Comparison of ENCODE assay signal across 11 cellular contexts in the genomic region with DNA sequence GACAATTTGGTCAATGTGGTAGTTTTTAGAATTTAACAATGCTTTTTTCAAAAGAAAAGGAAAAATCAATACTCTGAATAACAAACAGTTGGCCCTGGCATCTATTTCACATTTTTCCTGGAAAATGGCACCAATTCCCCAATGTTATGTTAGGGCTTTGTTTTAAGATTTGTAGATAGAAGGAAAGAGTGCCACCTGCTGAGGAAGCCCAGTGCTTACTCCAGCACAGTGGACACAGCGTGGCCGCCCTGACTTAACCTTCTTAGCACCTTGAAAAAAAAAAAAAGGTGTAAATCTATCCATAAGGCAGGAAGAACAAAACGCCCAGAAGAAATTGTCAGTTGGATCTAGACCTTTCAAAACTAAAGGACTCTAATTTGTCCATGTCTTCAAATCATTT.
DNase-seq lines count a peak whose midpoint lies in the region; FAIRE-seq and TF ChIP-seq lines count a peak whose summit lies in the region.
"Had no signal": no experiment of that assay in that cellular context is flagged by ENCODE, and none has a peak within 500 bp of the region (broad histone marks: within the 10 kb centered on the region; RNA-seq: fewer than 3 reads in every experiment).

No MANE protein-coding gene starts in this region.

- no peak overlapping the region for H3K27ac Mint-ChIP-seq in neural progenitor cell
- H3K27ac Mint-ChIP-seq: T-cell had no signal

- FAIRE-seq in small intestine (lab: Jason Lieb, UNC): no peak

- H3K9me3 ChIP-seq in neural progenitor cell (ENCODE audit: low read depth) (no peaks in the 10 kb centered on the region), small intestine (ENCODE audit: control insufficient read depth, low read depth) (no peaks in the 10 kb centered on the region)
- H3K9me3 ChIP-seq: stomach had no signal

- no peaks in the 10 kb centered on the region for H3K4me1 Mint-ChIP-seq in neural progenitor cell
- H3K4me1 Mint-ChIP-seq: T-cell had no signal

- H2AFZ ChIP-seq in neural progenitor cell (replicated peaks): no peak overlapping the region

- no peaks in the 10 kb centered on the region for H3K27me3 Mint-ChIP-seq in neural progenitor cell (ENCODE audit: insufficient read depth, low read depth)
- H3K27me3 Mint-ChIP-seq: T-cell had no signal

- no peaks in the 10 kb centered on the region for H4K20me1 ChIP-seq in neural progenitor cell (ENCODE audit: low read depth)

- no peak overlapping the region for H3K27ac ChIP-seq in dorsolateral prefrontal cortex
- H3K27ac ChIP-seq in neural progenitor cell: no peak overlapping the region
- H3K27ac ChIP-seq in small intestine (ENCODE audit: low read depth in 1 of 2, low read length in 1 of 2): no peak overlapping the region
- H3K27ac ChIP-seq: stomach had no signal

- no peaks in the 10 kb centered on the region for H3K79me2 ChIP-seq in neural progenitor cell (ENCODE audit: low read depth)

- H3K4me3 ChIP-seq in dorsolateral prefrontal cortex: no peak overlapping the region
- no peak overlapping the region for H3K4me3 ChIP-seq in neural progenitor cell
- no peak overlapping the region for H3K4me3 ChIP-seq in small intestine (ENCODE audit: low read depth in 1 of 2, low read length in 2 of 2)
- H3K4me3 ChIP-seq: stomach had no signal

- no peak overlapping the region for H3K4me2 ChIP-seq in neural progenitor cell

- H3K36me3 Mint-ChIP-seq in neural progenitor cell: no peaks in the 10 kb centered on the region
- H3K36me3 Mint-ChIP-seq: T-cell had no signal

- intact Hi-C loops in dorsolateral prefrontal cortex (cut with DNase I): no loop called here

- 38 to 53% (median 38%) methylated on average over 3 of the region's 3 CpGs for WGBS in small intestine, 3 donors

- TF ChIP-seq CTCF in GM13977 (IDR thresholded peaks at IDR 0.05; ENCODE audit: extremely low read depth, insufficient read depth, missing control alignments) (peak; percentile 40), dorsolateral prefrontal cortex (IDR thresholded peaks at IDR 0.05 in 54 of 56, conservative IDR thresholded peaks at IDR 0.05 in 2 of 56; ENCODE audit: low read depth in 1 of 56, partially characterized antibody in 56 of 56) (peak in 41 of 56 donors; percentile 6 to 59 (median 33)), neural progenitor cell (IDR thresholded peaks at IDR 0.05) (peak; percentile 55)

- in situ Hi-C loops in GM13977 (cut with MboI; ENCODE audit: low pct_unique_long_range_greater_than_20kb, low sequenced_read_pairs, unreplicated experiment): no loop called here

- H3K4me3 Mint-ChIP-seq in neural progenitor cell: no peak overlapping the region
- H3K4me3 Mint-ChIP-seq: T-cell had no signal

- H3K9ac ChIP-seq in neural progenitor cell: no peak overlapping the region

- H3K27me3 ChIP-seq in dorsolateral prefrontal cortex (no peaks in the 10 kb centered on the region), neural progenitor cell (no peaks in the 10 kb centered on the region), small intestine (ENCODE audit: control insufficient read depth in 2 of 2, insufficient read depth in 2 of 2, low read length in 2 of 2) (no peaks in the 10 kb centered on the region)
- H3K27me3 ChIP-seq: stomach had no signal

- H3F3A ChIP-seq in neural progenitor cell (ENCODE audit: low read depth): no peaks in the 10 kb centered on the region

- no peak for DNase-seq in GM13977 (ENCODE audit: low spot score)
- DNase-seq in NCI-H69 (lab: John Stamatoyannopoulos, UW): peak; percentile 49
- no peak for DNase-seq in dorsolateral prefrontal cortex
- DNase-seq in neural progenitor cell (ENCODE audit: low spot score): peak; percentile 52
- no peak for DNase-seq in activated CD4-positive, alpha-beta T cell treated with anti-CD3 and anti-CD28 coated beads for 48 hours
- DNase-seq in small intestine: no peak
- no peak for DNase-seq in activated CD4-positive, alpha-beta T cell treated with anti-CD3 and anti-CD28 coated beads, Interleukin-2, amount 50 U/mL, for 1 hour
- DNase-seq in NCI-H1930 (lab: John Stamatoyannopoulos, UW): no peak
- DNase-seq: NCI-H2171 treated with DMSO at 0.1 percent for 48 hours, stomach, T-cell had no signal

- H3K36me3 ChIP-seq in neural progenitor cell (no peaks in the 10 kb centered on the region), small intestine (ENCODE audit: control insufficient read depth in 2 of 2, insufficient read depth in 2 of 2, low read length in 2 of 2) (no peaks in the 10 kb centered on the region)
- H3K36me3 ChIP-seq: stomach had no signal

- H3K9me3 Mint-ChIP-seq in neural progenitor cell: no peaks in the 10 kb centered on the region

- no peaks in the 10 kb centered on the region for H3K4me1 ChIP-seq in neural progenitor cell
- no peaks in the 10 kb centered on the region for H3K4me1 ChIP-seq in small intestine (ENCODE audit: control insufficient read depth in 2 of 2, insufficient read depth in 1 of 2, low read depth in 1 of 2, low read length in 1 of 2)
- H3K4me1 ChIP-seq: stomach had no signal

Comparison
In these comparisons a context has a peak if more than half of its experiments do, and no peak if none do; other contexts are left out.
1. DNase-seq: peak in NCI-H69 (single experiment) and neural progenitor cell (single experiment); none in GM13977 (single experiment), dorsolateral prefrontal cortex (0 of 10), activated CD4-positive, alpha-beta T cell treated with anti-CD3 and anti-CD28 coated beads for 48 hours (single experiment), small intestine (single experiment), activated CD4-positive, alpha-beta T cell treated with anti-CD3 and anti-CD28 coated beads, Interleukin-2, amount 50 U/mL, for 1 hour (single experiment) and NCI-H1930 (0 of 2).
2. Peak in every context shown above with its lines, with median percentiles within 50 percentile points of each other: CTCF ChIP-seq.